Comparison of ENCODE assay signal across 9 cellular contexts in genomic region chr6:144352310-144352709, GRCh38.
DNase-seq lines count a peak whose midpoint lies in the region; ATAC-seq and TF ChIP-seq lines count a peak whose summit lies in the region.
"Had no signal": no experiment of that assay in that cellular context is flagged by ENCODE, and none has a peak within 500 bp of the region (broad histone marks: within the 10 kb centered on the region; RNA-seq: fewer than 3 reads in every experiment).

No MANE protein-coding gene starts in this region.

- no peaks in the 10 kb centered on the region for H3K36me3 ChIP-seq in stomach
- no peaks in the 10 kb centered on the region for H3K36me3 ChIP-seq in testis (ENCODE audit: low read depth, missing control alignments)

- H3K27me3 Mint-ChIP-seq in activated naive CD4-positive, alpha-beta T cell treated with anti-CD3 and anti-CD28 coated beads for 36 hours (ENCODE audit: low read depth), result no peaks in the 10 kb centered on the region
- H3K27me3 Mint-ChIP-seq in activated naive CD8-positive, alpha-beta T cell treated with anti-CD3 and anti-CD28 coated beads, Interleukin-2, amount 10 ng/mL, durations not matched to agents 7 days and 5 days, result no peaks in the 10 kb centered on the region

- H3K9me3 ChIP-seq in stomach, result no peaks in the 10 kb centered on the region
- no peaks in the 10 kb centered on the region for H3K9me3 ChIP-seq in testis

- peak overlapping the region; percentile 57 for H3K4me3 Mint-ChIP-seq in activated naive CD4-positive, alpha-beta T cell treated with anti-CD3 and anti-CD28 coated beads for 36 hours
- H3K4me3 Mint-ChIP-seq in activated naive CD8-positive, alpha-beta T cell treated with anti-CD3 and anti-CD28 coated beads, Interleukin-2, amount 10 ng/mL, durations not matched to agents 7 days and 5 days, result peak overlapping the region; percentile 89

- peak; percentile 23 for ATAC-seq in HG03442 (IDR thresholded peaks at IDR 0.05; ENCODE audit: unreplicated experiment)
- ATAC-seq in activated naive CD8-positive, alpha-beta T cell treated with anti-CD3 and anti-CD28 coated beads, Interleukin-2, amount 10 ng/mL, durations not matched to agents 7 days and 5 days (ENCODE audit: low read depth), result no peak

- peaks cover 6% of the 10 kb centered on the region for H3K36me3 Mint-ChIP-seq in activated naive CD4-positive, alpha-beta T cell treated with anti-CD3 and anti-CD28 coated beads for 36 hours (ENCODE audit: low read depth)
- H3K36me3 Mint-ChIP-seq in activated naive CD8-positive, alpha-beta T cell treated with anti-CD3 and anti-CD28 coated beads, Interleukin-2, amount 10 ng/mL, durations not matched to agents 7 days and 5 days, result peaks cover 20% of the 10 kb centered on the region

- intact Hi-C loops in activated naive CD4-positive, alpha-beta T cell treated with anti-CD3 and anti-CD28 coated beads for 36 hours (cut with micrococcal nuclease), result no loop called here
- intact Hi-C loops in stomach (cut with DNase I; ENCODE audit: low total_unique reads) (no loop called here), testis (cut with DNase I; ENCODE audit: low total_unique reads) (no loop called here)

- no peak for TF ChIP-seq CTCF in stomach (IDR thresholded peaks at IDR 0.05)
- TF ChIP-seq CTCF in testis (IDR thresholded peaks at IDR 0.05), result no peak

- H3K27ac ChIP-seq in stomach (peak overlapping the region in 4 of 5 donors; percentile 21 to 72 (median 64)), testis (no peak overlapping the region)

- peaks cover 13 to 64% (median 35%) of the 10 kb centered on the region in 4 donors for H3K4me1 ChIP-seq in stomach
- H3K4me1 ChIP-seq in testis, result peaks cover 7% of the 10 kb centered on the region

- DNase-seq in activated naive CD4-positive, alpha-beta T cell treated with anti-CD3 and anti-CD28 coated beads for 36 hours, result no peak
- DNase-seq in activated naive CD4-positive, alpha-beta T cell treated with anti-CD3 and anti-CD28 coated beads, Interleukin-2, amount 50 U/mL, for 16 hours, result no peak
- DNase-seq in activated naive CD8-positive, alpha-beta T cell treated with anti-CD3 and anti-CD28 coated beads, Interleukin-2, amount 10 ng/mL, durations not matched to agents 7 days and 5 days, result no peak
- DNase-seq in stomach (no peak), NCI-H526 treated with DMSO at 0.1 percent for 48 hours (lab: John Stamatoyannopoulos, UW) (no peak), testis (no peak), GM19240 (ENCODE audit: insufficient read length, low spot score) (no peak)
- DNase-seq: NCI-H2029 treated with DMSO at 0.1 percent for 48 hours had no signal

- H3K27me3 ChIP-seq in stomach, result no peaks in the 10 kb centered on the region
- H3K27me3 ChIP-seq in testis, result no peaks in the 10 kb centered on the region

- POLR2A ChIA-PET in activated naive CD8-positive, alpha-beta T cell treated with anti-CD3 and anti-CD28 coated beads, Interleukin-2, amount 10 ng/mL, durations not matched to agents 7 days and 5 days (lab: Charles Lee), result interaction anchor here (1.4 kb wide), 1 partner anchor 46 kb away, joined by 3 read pairs; no protein-coding TSS in a partner anchor

- WGBS in stomach, 5 donors, result 84 to 95% (median 91%) methylated on average over 2 of the region's 2 CpGs
- 86 to 88% methylated on average over 2 of the region's 2 CpGs for WGBS in testis, 2 donors

- H3K27ac Mint-ChIP-seq in activated naive CD4-positive, alpha-beta T cell treated with anti-CD3 and anti-CD28 coated beads for 36 hours, result no peak overlapping the region
- H3K27ac Mint-ChIP-seq in activated naive CD8-positive, alpha-beta T cell treated with anti-CD3 and anti-CD28 coated beads, Interleukin-2, amount 10 ng/mL, durations not matched to agents 7 days and 5 days, result peak overlapping the region; percentile 98

- H3K4me3 ChIP-seq in stomach, result no peak overlapping the region
- no peak overlapping the region for H3K4me3 ChIP-seq in testis

- CTCF ChIA-PET in activated naive CD4-positive, alpha-beta T cell treated with anti-CD3 and anti-CD28 coated beads for 36 hours (lab: Charles Lee), result no interaction called here

- TF ChIP-seq EP300 in stomach (IDR thresholded peaks at IDR 0.05), result no peak

- TF ChIP-seq POLR2A in stomach (IDR thresholded peaks at IDR 0.05) (no peak), testis (IDR thresholded peaks at IDR 0.05) (no peak)

- H3K9me3 Mint-ChIP-seq in activated naive CD4-positive, alpha-beta T cell treated with anti-CD3 and anti-CD28 coated beads for 36 hours, result no peaks in the 10 kb centered on the region
- no peaks in the 10 kb centered on the region for H3K9me3 Mint-ChIP-seq in activated naive CD8-positive, alpha-beta T cell treated with anti-CD3 and anti-CD28 coated beads, Interleukin-2, amount 10 ng/mL, durations not matched to agents 7 days and 5 days

- H3K4me1 Mint-ChIP-seq in activated naive CD4-positive, alpha-beta T cell treated with anti-CD3 and anti-CD28 coated beads for 36 hours (ENCODE audit: low read depth), result peaks cover 86% of the 10 kb centered on the region
- H3K4me1 Mint-ChIP-seq in activated naive CD8-positive, alpha-beta T cell treated with anti-CD3 and anti-CD28 coated beads, Interleukin-2, amount 10 ng/mL, durations not matched to agents 7 days and 5 days, result peaks cover 56% of the 10 kb centered on the region

Comparison
In these comparisons a context has a peak if more than half of its experiments do, and no peak if none do; other contexts are left out.
1. H3K27ac ChIP-seq: peak in stomach (4 of 5); none in testis (0 of 2).